In genomic region chr1:245091818-245092637, GRCh38 we compare ENCODE assay signal across 7 cellular contexts.
DNase-seq lines count a peak whose midpoint lies in the region; ATAC-seq, FAIRE-seq and TF ChIP-seq lines count a peak whose summit lies in the region.

No MANE protein-coding gene starts in this region.

- ATAC-seq in RWPE2 (ENCODE audit: low read depth) = peak; percentile 99
- no peak for ATAC-seq in GM19351 (IDR thresholded peaks at IDR 0.05; ENCODE audit: unreplicated experiment)
- ATAC-seq in HG02678 (IDR thresholded peaks at IDR 0.05; ENCODE audit: unreplicated experiment) = no peak

- peaks cover 13% of the 10 kb centered on the region for H3K4me1 ChIP-seq in RWPE2 (ENCODE audit: insufficient read depth, poor library complexity, severe bottlenecking)
- H3K4me1 ChIP-seq in small intestine (ENCODE audit: control insufficient read depth in 2 of 2, insufficient read depth in 1 of 2, low read depth in 1 of 2, low read length in 1 of 2) = no peaks in the 10 kb centered on the region

- DNase-seq in H54 (ENCODE audit: insufficient read length, low spot score) (peak; percentile 87), RWPE2 (ENCODE audit: low spot score) (peak; percentile 86), fibroblast of villous mesenchyme (ENCODE audit: low read depth) (peak; percentile 98), small intestine (peak; percentile 5), GM12892 (ENCODE audit: insufficient read length) (no peak)

- WGBS in small intestine, 3 donors = 74 to 85% (median 83%) methylated on average over 12 of the region's 12 CpGs

- no peaks in the 10 kb centered on the region for H3K9me3 ChIP-seq in RWPE2 (ENCODE audit: severe bottlenecking)
- no peaks in the 10 kb centered on the region for H3K9me3 ChIP-seq in small intestine (ENCODE audit: control insufficient read depth, low read depth)

- H3K27me3 ChIP-seq in RWPE2 (ENCODE audit: insufficient read depth, poor library complexity, severe bottlenecking) (no peaks in the 10 kb centered on the region), small intestine (ENCODE audit: control insufficient read depth in 2 of 2, insufficient read depth in 2 of 2, low read length in 2 of 2) (no peaks in the 10 kb centered on the region)

- H3K27ac ChIP-seq in RWPE2 (ENCODE audit: poor library complexity, severe bottlenecking) = peak overlapping the region; percentile 67
- peak overlapping the region in 1 of 2 donors; percentile 69 for H3K27ac ChIP-seq in small intestine (ENCODE audit: low read depth in 1 of 2, low read length in 1 of 2)

- peak; percentile 82 for FAIRE-seq in H54 (lab: Jason Lieb, UNC)
- no peak for FAIRE-seq in small intestine (lab: Jason Lieb, UNC)
- FAIRE-seq in GM12892 (lab: Jason Lieb, UNC) = no peak

- H3K4me3 ChIP-seq in RWPE2 (ENCODE audit: severe bottlenecking) (no peak overlapping the region), fibroblast of villous mesenchyme (ENCODE audit: low read depth, low read length) (no peak overlapping the region), small intestine (ENCODE audit: low read depth in 1 of 2, low read length in 2 of 2) (no peak overlapping the region)

- H3K36me3 ChIP-seq in RWPE2 (ENCODE audit: low read depth) (no peaks in the 10 kb centered on the region), small intestine (ENCODE audit: control insufficient read depth in 2 of 2, insufficient read depth in 2 of 2, low read length in 2 of 2) (no peaks in the 10 kb centered on the region)

- TF ChIP-seq CTCF in RWPE2 (IDR thresholded peaks at IDR 0.05; ENCODE audit: poor library complexity, severe bottlenecking) = no peak
- no peak for TF ChIP-seq CTCF in fibroblast of villous mesenchyme (IDR thresholded peaks at IDR 0.05; ENCODE audit: insufficient read depth, low read depth, low read length)

- TF ChIP-seq POLR2A in H54 (IDR thresholded peaks at IDR 0.05; ENCODE audit: low read depth, low read length) = 0 out of 2 replicates have a peak, but pooled peaks have one; percentile 10
- TF ChIP-seq POLR2A in GM12892 (IDR thresholded peaks at IDR 0.05; ENCODE audit: low read depth, low read length) = no peak
